Comparison of ENCODE assay signal across 12 cellular contexts in the genomic region with DNA sequence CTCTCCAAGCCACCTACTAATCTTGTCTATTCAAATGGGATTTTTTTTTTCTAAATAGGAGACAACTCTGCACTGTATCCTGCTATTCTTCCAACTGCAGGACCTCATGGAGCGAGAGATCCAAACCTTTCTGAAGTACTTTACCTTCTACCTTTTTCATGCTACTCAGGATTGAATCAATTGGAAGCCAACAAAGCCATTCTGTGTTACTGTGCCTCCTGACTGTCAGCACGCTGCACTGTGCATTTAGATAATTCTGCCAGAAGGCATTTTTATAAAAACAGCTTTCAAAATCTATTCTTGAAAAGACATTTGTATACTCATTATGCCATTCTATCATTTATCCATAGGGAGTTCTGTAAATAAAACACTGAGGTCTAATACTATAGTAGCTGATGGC.
A peak's percentile ranks its signal among the peaks of the same experiment; 100 is the strongest.
DNase-seq lines count a peak whose midpoint lies in the region; ATAC-seq and TF ChIP-seq lines count a peak whose summit lies in the region.
"Had no signal": no experiment of that assay in that cellular context is flagged by ENCODE, and none has a peak within 500 bp of the region (broad histone marks: within the 10 kb centered on the region; RNA-seq: fewer than 3 reads in every experiment).

No MANE protein-coding gene starts in this region.

- no peak overlapping the region for H3K27ac ChIP-seq in brain microvascular endothelial cell
- no peak overlapping the region for H3K27ac ChIP-seq in right cardiac atrium (ENCODE audit: low read length)
- H3K27ac ChIP-seq: BLaER1 treated with 17β-estradiol and CSF1 and Interleukin-3, amounts not matched to agents 10 nM and 100 nM; KMS-11; RWPE1 had no signal

- H3K27me3 ChIP-seq in brain microvascular endothelial cell (replicated peaks) (no peaks in the 10 kb centered on the region), right cardiac atrium (ENCODE audit: control insufficient read depth, insufficient read depth) (no peaks in the 10 kb centered on the region)
- H3K27me3 ChIP-seq: BLaER1 treated with 17β-estradiol and CSF1 and Interleukin-3, amounts not matched to agents 10 nM and 100 nM had no signal

- no peaks in the 10 kb centered on the region for H3K36me3 ChIP-seq in brain microvascular endothelial cell (replicated peaks)
- H3K36me3 ChIP-seq: BLaER1 treated with 17β-estradiol and CSF1 and Interleukin-3, amounts not matched to agents 10 nM and 100 nM had no signal

- in situ Hi-C loops in brain microvascular endothelial cell (cut with HindIII; ENCODE audit: low pct_ligation_motif_present, low sequenced_read_pairs): no loop called here

- no peak overlapping the region for H3K4me3 ChIP-seq in brain microvascular endothelial cell (ENCODE audit: low read depth, low read length)
- H3K4me3 ChIP-seq in right cardiac atrium (ENCODE audit: low read length): no peak overlapping the region
- H3K4me3 ChIP-seq: BLaER1 treated with 17β-estradiol and CSF1 and Interleukin-3, amounts not matched to agents 10 nM and 100 nM had no signal

- DNase-seq in NCI-H345 (lab: John Stamatoyannopoulos, UW) (peak; percentile 46), NCI-H345 treated with DMSO at 0.1 percent for 48 hours (lab: John Stamatoyannopoulos, UW; ENCODE audit: unreplicated experiment) (no peak), NCI-H748 (lab: John Stamatoyannopoulos, UW; ENCODE audit: unreplicated experiment) (peak; percentile 66), medulla oblongata (ENCODE audit: extremely low spot score) (peak; percentile 23), brain microvascular endothelial cell (no peak), right cardiac atrium (no peak), omental fat pad (ENCODE audit: low spot score) (no peak)
- DNase-seq: GF-D8 had no signal

- intact Hi-C loops in right cardiac atrium (cut with DNase I): no loop called here

- no peaks in the 10 kb centered on the region for H3K9me3 ChIP-seq in right cardiac atrium (ENCODE audit: control insufficient read depth, low read length)
- H3K9me3 ChIP-seq: BLaER1 treated with 17β-estradiol and CSF1 and Interleukin-3, amounts not matched to agents 10 nM and 100 nM had no signal

- TF ChIP-seq CTCF in brain microvascular endothelial cell (IDR thresholded peaks at IDR 0.05; ENCODE audit: low read depth, low read length, missing control alignments) (no peak), omental fat pad (IDR thresholded peaks at IDR 0.05) (no peak)

- ATAC-seq in HG02623 (IDR thresholded peaks at IDR 0.05; ENCODE audit: unreplicated experiment) (no peak), right cardiac atrium (no peak), omental fat pad (ENCODE audit: low FRiP score) (no peak)

- no peaks in the 10 kb centered on the region for H3K4me1 ChIP-seq in right cardiac atrium (ENCODE audit: control insufficient read depth, insufficient read depth, low read length)
- H3K4me1 ChIP-seq: BLaER1 treated with 17β-estradiol and CSF1 and Interleukin-3, amounts not matched to agents 10 nM and 100 nM had no signal

- 86% methylated on average over 2 of the region's 2 CpGs for WGBS in right cardiac atrium

Comparison
In these comparisons a context has a peak if more than half of its experiments do, and no peak if none do; other contexts are left out.
1. DNase-seq: peak in NCI-H345 (single experiment), NCI-H748 (single experiment) and medulla oblongata (single experiment); none in NCI-H345 treated with DMSO at 0.1 percent for 48 hours (single experiment), brain microvascular endothelial cell (single experiment), right cardiac atrium (0 of 3) and omental fat pad (single experiment).